Comparison of ENCODE assay signal across 9 cellular contexts in the genomic region with DNA sequence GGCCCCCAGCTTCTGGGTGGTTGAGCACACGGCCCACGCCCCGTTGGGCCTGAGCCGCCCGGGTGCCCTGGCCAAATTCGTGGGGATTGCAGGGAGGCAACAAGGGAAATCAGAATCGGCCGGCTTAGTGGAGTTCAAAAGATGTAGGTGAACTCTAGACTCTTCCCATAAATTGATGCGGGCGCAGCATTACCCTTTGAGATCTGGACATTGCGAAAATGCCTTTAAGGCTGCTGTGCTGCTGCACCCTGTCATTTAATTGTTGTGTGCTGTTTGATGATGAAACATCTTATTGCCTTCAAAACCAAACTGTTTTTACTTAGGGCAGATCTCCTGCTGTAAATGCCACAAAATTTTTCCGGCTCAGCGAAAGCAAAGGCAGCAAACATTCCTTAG. TPM values are rescaled to one million over a fixed set of nuclear protein-coding genes. Genes with fewer than 3 reads are reported as not detected.
DNase-seq lines count a peak whose midpoint lies in the region; ATAC-seq and TF ChIP-seq lines count a peak whose summit lies in the region.
"Had no signal": no experiment of that assay in that cellular context is flagged by ENCODE, and none has a peak within 500 bp of the region (broad histone marks: within the 10 kb centered on the region; RNA-seq: fewer than 3 reads in every experiment).

No MANE protein-coding gene starts in this region.

- H3K14ac ChIP-seq in trophoblast cell (ENCODE audit: low read length): peak overlapping the region; percentile 70

- DNase-seq in GM23338 (ENCODE audit: low spot score): peak; percentile 39
- no peak for DNase-seq in SK-N-MC (ENCODE audit: low read depth, low spot score)
- peak; percentile 16 for DNase-seq in fibroblast of mammary gland (ENCODE audit: low read depth)
- peak; percentile 76 to 84 for DNase-seq in trophoblast cell
- no peak for DNase-seq in GM10248 (ENCODE audit: extremely low spot score)
- no peak for DNase-seq in ecto neural progenitor cell (ENCODE audit: low spot score)
- DNase-seq in Kasumi-1 (lab: John Stamatoyannopoulos, UW): no peak

- peak overlapping the region; percentile 63 for H3K9ac ChIP-seq in SK-N-MC (ENCODE audit: insufficient read length)
- H3K9ac ChIP-seq in trophoblast cell (ENCODE audit: low read length): no peak overlapping the region

- H3K36me3 ChIP-seq in GM23338 (ENCODE audit: insufficient read depth): no peaks in the 10 kb centered on the region
- no peaks in the 10 kb centered on the region for H3K36me3 ChIP-seq in SK-N-MC (ENCODE audit: insufficient read depth, low read length)
- H3K36me3 ChIP-seq in trophoblast cell (ENCODE audit: control insufficient read depth in 1 of 2, insufficient read depth in 2 of 2, low read length in 2 of 2): no peaks in the 10 kb centered on the region

- H2BK12ac ChIP-seq in trophoblast cell (ENCODE audit: low read length): peak overlapping the region; percentile 89

- H4K12ac ChIP-seq in trophoblast cell (ENCODE audit: low read depth, low read length): peak overlapping the region; percentile 18

- no peak overlapping the region for H3K27ac ChIP-seq in GM23338 (ENCODE audit: low read depth)
- H3K27ac ChIP-seq in SK-N-MC: no peak overlapping the region
- peak overlapping the region; percentile 69 for H3K27ac ChIP-seq in trophoblast cell (ENCODE audit: low read depth, low read length)

- peak overlapping the region; percentile 64 for H2BK5ac ChIP-seq in trophoblast cell (ENCODE audit: low read depth, low read length, poor library complexity)

- peaks cover 12% of the 10 kb centered on the region; the same call in 2 of the 3 replicates for H3K36me3 Mint-ChIP-seq in GM23338 (ENCODE audit: low read depth)

- CTCF ChIA-PET in GM10248 (lab: Yijun Ruan, JAX): interaction anchor here (1.0 to 1.4 kb wide), 2 partner anchors 27 to 56 kb away, joined by 3 read pairs; no protein-coding TSS in a partner anchor

- POLR2A ChIA-PET in GM10248 (lab: Yijun Ruan, JAX): interaction anchor here (0.6 to 0.8 kb wide), 2 partner anchors 18 to 43 kb away, joined by 3 read pairs; a partner anchor contains a TSS

- no peaks in the 10 kb centered on the region for H4K20me1 ChIP-seq in GM23338 (replicated peaks; ENCODE audit: insufficient read depth)

- no peak overlapping the region for H3K27ac Mint-ChIP-seq in GM23338

- no peaks in the 10 kb centered on the region for H3K79me2 ChIP-seq in GM23338 (replicated peaks; ENCODE audit: insufficient read depth)
- peaks cover 3% of the 10 kb centered on the region for H3K79me2 ChIP-seq in trophoblast cell (ENCODE audit: control insufficient read depth, insufficient read depth, low read length, poor library complexity)

- no peaks in the 10 kb centered on the region for H3K9me3 ChIP-seq in SK-N-MC (ENCODE audit: low read depth, low read length)
- no peaks in the 10 kb centered on the region for H3K9me3 ChIP-seq in trophoblast cell (ENCODE audit: insufficient read depth, low read depth, low read length)

- no peak; the same call in 2 of the 3 replicates for ATAC-seq in GM23338
- ATAC-seq in HG03159 (IDR thresholded peaks at IDR 0.05; ENCODE audit: unreplicated experiment): no peak

- peak overlapping the region; percentile 65 for H4K91ac ChIP-seq in trophoblast cell (ENCODE audit: low read depth, low read length)

- no peak overlapping the region for H3K4ac ChIP-seq in trophoblast cell (ENCODE audit: low read depth, low read length)

- peaks cover 19% of the 10 kb centered on the region for H3K4me1 Mint-ChIP-seq in GM23338

- H2AFZ ChIP-seq in GM23338 (no peak overlapping the region), trophoblast cell (ENCODE audit: insufficient read depth, low read length, poor library complexity) (peak overlapping the region; percentile 71)

- H4K8ac ChIP-seq in trophoblast cell (ENCODE audit: low read depth, low read length): peak overlapping the region; percentile 29

- TF ChIP-seq CTCF in GM23338 (conservative IDR thresholded peaks at IDR 0.05; ENCODE audit: low read depth in 2 of 2): no peak
- no peak for TF ChIP-seq CTCF in fibroblast of mammary gland (conservative IDR thresholded peaks at IDR 0.05; ENCODE audit: control insufficient read depth, insufficient read depth, low read depth, low read length)
- no peak for TF ChIP-seq CTCF in GM10248 (IDR thresholded peaks at IDR 0.05; ENCODE audit: control extremely low read depth, extremely low read depth, low read depth, missing control alignments)

- H2AK5ac ChIP-seq in trophoblast cell (ENCODE audit: low read length): no peak overlapping the region

- H3K27me3 ChIP-seq in GM23338 (ENCODE audit: insufficient read depth): peaks cover 14% of the 10 kb centered on the region
- no peaks in the 10 kb centered on the region for H3K27me3 ChIP-seq in trophoblast cell (ENCODE audit: insufficient read depth, low read length)

- no peak overlapping the region for H3K18ac ChIP-seq in trophoblast cell (ENCODE audit: low read length)

- peaks cover 8% of the 10 kb centered on the region for H3K79me1 ChIP-seq in trophoblast cell (ENCODE audit: low read length)

- H3K4me3 Mint-ChIP-seq in GM23338: peak overlapping the region; percentile 76

- H3K9me2 ChIP-seq in GM23338 (ENCODE audit: insufficient read depth): no peaks in the 10 kb centered on the region

- peak overlapping the region; percentile 71 for H3K4me3 ChIP-seq in GM23338
- H3K4me3 ChIP-seq in SK-N-MC: peak overlapping the region; percentile 81
- H3K4me3 ChIP-seq in fibroblast of mammary gland (ENCODE audit: control insufficient read depth, low read depth, low read length): peak overlapping the region; percentile 47
- peak overlapping the region; percentile 66 for H3K4me3 ChIP-seq in trophoblast cell (ENCODE audit: low read depth, low read length)

- H3K4me2 ChIP-seq in GM23338 (peak overlapping the region; percentile 85), trophoblast cell (ENCODE audit: low read length) (peak overlapping the region; percentile 86)

- H3K27me3 Mint-ChIP-seq in GM23338 (ENCODE audit: insufficient read depth, low read depth, poor library complexity): peaks cover 14% of the 10 kb centered on the region

- peaks cover 22% of the 10 kb centered on the region; the same call in 2 of the 3 replicates for H3K9me3 Mint-ChIP-seq in GM23338

- no CpG with 5 or more reads among the region's 13 CpGs for WGBS in trophoblast cell (ENCODE audit: extremely low coverage, insufficient coverage, insufficient read length)

- H3K4me1 ChIP-seq in GM23338 (ENCODE audit: insufficient read depth): peaks cover 12% of the 10 kb centered on the region; the same call in 1 of the 2 replicates
- H3K4me1 ChIP-seq in trophoblast cell (ENCODE audit: control insufficient read depth in 1 of 2, insufficient read depth in 2 of 2, low read length in 2 of 2): peaks cover 2 to 3% of the 10 kb centered on the region in 2 experiments

- H2BK120ac ChIP-seq in trophoblast cell (ENCODE audit: insufficient read depth, low read length, poor library complexity): no peak overlapping the region

- H3F3A ChIP-seq in GM23338 (replicated peaks; ENCODE audit: low read depth): no peaks in the 10 kb centered on the region

- no peak overlapping the region for H3K23ac ChIP-seq in trophoblast cell (ENCODE audit: low read length)

TF ChIP-seq in GM23338, 12 proteins besides CTCF, POLR2A, EP300 and RAD21 (continues in another document):
- TF ChIP-seq NANOG (IDR thresholded peaks at IDR 0.05; ENCODE audit: borderline replicate concordance) (no peak), JUNB (IDR thresholded peaks at IDR 0.05; ENCODE audit: unreplicated experiment) (no peak), CREB1 (CRISPR knock-in tag; IDR thresholded peaks at IDR 0.05; ENCODE audit: low read depth) (no peak), POLR2AphosphoS5 (IDR thresholded peaks at IDR 0.05; ENCODE audit: low read depth) (no peak), EZH2 (IDR thresholded peaks at IDR 0.05; ENCODE audit: low read depth, unreplicated experiment) (no peak), ZNF114 (CRISPR knock-in tag; IDR thresholded peaks at IDR 0.05) (no peak)

RNA-seq across cellular contexts. Expression of a gene that starts 0.4 kb away (rescaled TPM):
- 24.4 and 27.2 TPM in 2 replicates for total RNA-seq in GM23338 (2014; rRNA removed; shearing (Covaris generic))
- polyA plus RNA-seq in GM23338 (2016; fragmentation: Nextera tagmentation; extraction: Ambion mirVana): 17.8 and 18.7 TPM in 2 replicates
- 125 and 134 TPM in 2 replicates for polyA plus RNA-seq in trophoblast cell (2013)

RNA-seq across cellular contexts. Expression of a gene that starts 28.8 kb away (rescaled TPM):
- total RNA-seq in GM23338 (2014; rRNA removed; shearing (Covaris generic)): not detected in 2 replicates
- polyA plus RNA-seq in GM23338 (2016; fragmentation: Nextera tagmentation; extraction: Ambion mirVana): not detected in 2 replicates
- polyA plus RNA-seq in trophoblast cell (2013): 1.6 and 2.0 TPM in 2 replicates
- total RNA-seq: temporal lobe had no signal

RNA-seq across cellular contexts. Expression of a gene that starts 43.0 kb away (rescaled TPM):
- total RNA-seq in GM23338 (2014; rRNA removed; shearing (Covaris generic)): 101 and 120 TPM in 2 replicates
- 154 and 165 TPM in 2 replicates for polyA plus RNA-seq in GM23338 (2016; fragmentation: Nextera tagmentation; extraction: Ambion mirVana)
- 42.6 and 47.6 TPM in 2 replicates for polyA plus RNA-seq in trophoblast cell (2013)

RNA-seq across cellular contexts. Expression of a gene that starts 54.8 kb away (rescaled TPM):
- total RNA-seq in GM23338 (2014; rRNA removed; shearing (Covaris generic)): 0.50 and 1.8 TPM in 2 replicates
- 0.35 and 0.89 TPM in 2 replicates for polyA plus RNA-seq in GM23338 (2016; fragmentation: Nextera tagmentation; extraction: Ambion mirVana)
- polyA plus RNA-seq in trophoblast cell (2013): 0.29 and 0.31 TPM in 2 replicates

Comparison
In these comparisons a context has a peak if more than half of its experiments do, and no peak if none do; other contexts are left out.
1. DNase-seq: peak in GM23338 (single experiment), fibroblast of mammary gland (single experiment) and trophoblast cell (2 of 2); none in SK-N-MC (single experiment), GM10248 (single experiment), ecto neural progenitor cell (single experiment) and Kasumi-1 (0 of 2).
2. Peak in every context shown above with its lines, with median percentiles within 50 percentile points of each other: H3K4me3 ChIP-seq.